Comparison of ENCODE assay signal across 17 cellular contexts in genomic region chr14:55611859-55612258, GRCh38. TPM values are rescaled to one million over a fixed set of nuclear protein-coding genes. Genes with fewer than 3 reads are reported as not detected.
DNase-seq lines count a peak whose midpoint lies in the region; ATAC-seq and TF ChIP-seq lines count a peak whose summit lies in the region.
"Had no signal": no experiment of that assay in that cellular context is flagged by ENCODE, and none has a peak within 500 bp of the region (broad histone marks: within the 10 kb centered on the region; RNA-seq: fewer than 3 reads in every experiment).

No MANE protein-coding gene starts in this region.

- H3K9me3 Mint-ChIP-seq in CD4-positive, CD25-positive, alpha-beta regulatory T cell, result peaks cover 0 to 3% (median 0%) of the 10 kb centered on the region in 7 donors
- H3K9me3 Mint-ChIP-seq in WTC11 (no peaks in the 10 kb centered on the region), osteocyte (ENCODE audit: unreplicated experiment) (no peaks in the 10 kb centered on the region)
- no peaks in the 10 kb centered on the region for H3K9me3 Mint-ChIP-seq in activated CD4-positive, alpha-beta T cell treated with anti-CD3 and anti-CD28 coated beads, Interleukin-2, amount 10 ng/mL, durations not matched to agents 7 days and 5 days

- peak overlapping the region in 2 of 3 donors; percentile 24 to 29 for H3K27ac Mint-ChIP-seq in CD4-positive, CD25-positive, alpha-beta regulatory T cell
- H3K27ac Mint-ChIP-seq in WTC11, result peak overlapping the region; percentile 85
- H3K27ac Mint-ChIP-seq in osteocyte (ENCODE audit: unreplicated experiment), result peak overlapping the region; percentile 45
- no peak overlapping the region for H3K27ac Mint-ChIP-seq in activated CD4-positive, alpha-beta T cell treated with anti-CD3 and anti-CD28 coated beads, Interleukin-2, amount 10 ng/mL, durations not matched to agents 7 days and 5 days

- DNase-seq in CD4-positive, CD25-positive, alpha-beta regulatory T cell, result no peak
- DNase-seq in HEK293T (ENCODE audit: extremely low spot score), result no peak
- DNase-seq in WTC11 (ENCODE audit: low spot score), result no peak
- DNase-seq in osteocyte (ENCODE audit: extremely low spot score, unreplicated experiment), result no peak
- no peak for DNase-seq in activated CD4-positive, alpha-beta T cell treated with anti-CD3 and anti-CD28 coated beads for 1 hour
- DNase-seq in NCI-H524 treated with DMSO at 0.1 percent for 48 hours (lab: John Stamatoyannopoulos, UW), result no peak
- no peak for DNase-seq in activated CD4-positive, alpha-beta T cell treated with anti-CD3 and anti-CD28 coated beads, Interleukin-2, amount 10 ng/mL, durations not matched to agents 7 days and 5 days
- DNase-seq: BE2C, DMS 273 treated with DMSO at 0.1 percent for 48 hours, NCI-H1436 treated with DMSO at 0.1 percent for 48 hours, NCI-H2081 treated with DMSO at 0.1 percent for 48 hours, NCI-H226, NCI-H526 treated with DMSO at 0.1 percent for 48 hours, Peyer's patch, Right ventricle myocardium superior had no signal

- no peaks in the 10 kb centered on the region for H3K4me1 ChIP-seq in CD4-positive, CD25-positive, alpha-beta regulatory T cell (ENCODE audit: control insufficient read depth, insufficient read depth, low read length, poor library complexity, severe bottlenecking)
- H3K4me1 ChIP-seq: BE2C, Peyer's patch had no signal

- no peaks in the 10 kb centered on the region for H3K27me3 ChIP-seq in CD4-positive, CD25-positive, alpha-beta regulatory T cell (ENCODE audit: control insufficient read depth, insufficient read depth, low read length)
- H3K27me3 ChIP-seq: BE2C, Peyer's patch had no signal

- H3K36me3 Mint-ChIP-seq in CD4-positive, CD25-positive, alpha-beta regulatory T cell, result peaks cover 42% of the 10 kb centered on the region
- H3K36me3 Mint-ChIP-seq in WTC11 (peaks cover 41% of the 10 kb centered on the region), osteocyte (ENCODE audit: unreplicated experiment) (peaks cover 21% of the 10 kb centered on the region)
- peaks cover 44% of the 10 kb centered on the region for H3K36me3 Mint-ChIP-seq in activated CD4-positive, alpha-beta T cell treated with anti-CD3 and anti-CD28 coated beads, Interleukin-2, amount 10 ng/mL, durations not matched to agents 7 days and 5 days (ENCODE audit: low read depth)

- peak overlapping the region in 1 of 4 donors; percentile 3 for H3K4me3 Mint-ChIP-seq in CD4-positive, CD25-positive, alpha-beta regulatory T cell
- H3K4me3 Mint-ChIP-seq in WTC11, result no peak overlapping the region
- no peak overlapping the region for H3K4me3 Mint-ChIP-seq in osteocyte (ENCODE audit: unreplicated experiment)
- no peak overlapping the region for H3K4me3 Mint-ChIP-seq in activated CD4-positive, alpha-beta T cell treated with anti-CD3 and anti-CD28 coated beads, Interleukin-2, amount 10 ng/mL, durations not matched to agents 7 days and 5 days
- H3K4me3 Mint-ChIP-seq: IgD-negative memory B cell had no signal

- no peak for ATAC-seq in CD4-positive, CD25-positive, alpha-beta regulatory T cell (ENCODE audit: low read depth in 2 of 2)
- ATAC-seq in WTC11, result no peak
- ATAC-seq: SK-N-SH treated with all-trans-retinoic acid at 6 μM for 48 hours had no signal

- CTCF ChIA-PET in HEK293T (lab: Yijun Ruan, JAX) (interaction anchor here (0.5 kb wide), 1 partner anchor 9 kb away, joined by 3 read pairs; no protein-coding TSS in a partner anchor), WTC11 (lab: Charles Lee) (no interaction called here)
- CTCF ChIA-PET in activated CD4-positive, alpha-beta T cell treated with anti-CD3 and anti-CD28 coated beads, Interleukin-2, amount 10 ng/mL, durations not matched to agents 7 days and 5 days (lab: Charles Lee), result no interaction called here

- POLR2A ChIA-PET in HEK293T (lab: Yijun Ruan, JAX), result no interaction called here
- POLR2A ChIA-PET in WTC11 (lab: Charles Lee), result no interaction called here
- POLR2A ChIA-PET in activated CD4-positive, alpha-beta T cell treated with anti-CD3 and anti-CD28 coated beads, Interleukin-2, amount 10 ng/mL, durations not matched to agents 7 days and 5 days (lab: Charles Lee), result no interaction called here

- TF ChIP-seq CTCF in WTC11 (IDR thresholded peaks at IDR 0.05) (no peak), osteocyte (IDR thresholded peaks at IDR 0.05) (no peak)

- peaks cover 25 to 48% (median 39%) of the 10 kb centered on the region in 4 donors for H3K4me1 Mint-ChIP-seq in CD4-positive, CD25-positive, alpha-beta regulatory T cell
- H3K4me1 Mint-ChIP-seq in WTC11 (peaks cover 42% of the 10 kb centered on the region), osteocyte (ENCODE audit: unreplicated experiment) (peaks cover 26% of the 10 kb centered on the region)
- peaks cover 5% of the 10 kb centered on the region for H3K4me1 Mint-ChIP-seq in activated CD4-positive, alpha-beta T cell treated with anti-CD3 and anti-CD28 coated beads, Interleukin-2, amount 10 ng/mL, durations not matched to agents 7 days and 5 days

- H3K27me3 Mint-ChIP-seq in CD4-positive, CD25-positive, alpha-beta regulatory T cell, result no peaks in the 10 kb centered on the region
- H3K27me3 Mint-ChIP-seq in WTC11 (ENCODE audit: low read depth) (no peaks in the 10 kb centered on the region), osteocyte (ENCODE audit: unreplicated experiment) (no peaks in the 10 kb centered on the region)
- no peaks in the 10 kb centered on the region for H3K27me3 Mint-ChIP-seq in activated CD4-positive, alpha-beta T cell treated with anti-CD3 and anti-CD28 coated beads, Interleukin-2, amount 10 ng/mL, durations not matched to agents 7 days and 5 days
- H3K27me3 Mint-ChIP-seq: IgD-negative memory B cell had no signal

- peaks cover 36% of the 10 kb centered on the region for H3K36me3 ChIP-seq in CD4-positive, CD25-positive, alpha-beta regulatory T cell (ENCODE audit: control insufficient read depth, insufficient read depth, low read length)

- no peaks in the 10 kb centered on the region for H3K9me3 ChIP-seq in CD4-positive, CD25-positive, alpha-beta regulatory T cell (ENCODE audit: control insufficient read depth in 2 of 2, low read length in 2 of 2)
- H3K9me3 ChIP-seq: BE2C, Peyer's patch had no signal

- no peak overlapping the region for H3K4me3 ChIP-seq in CD4-positive, CD25-positive, alpha-beta regulatory T cell (ENCODE audit: low read depth, low read length)
- H3K4me3 ChIP-seq: Peyer's patch had no signal

- H3K27ac ChIP-seq in CD4-positive, CD25-positive, alpha-beta regulatory T cell (ENCODE audit: insufficient read depth, low read length, poor library complexity, severe bottlenecking), result no peak overlapping the region
- H3K27ac ChIP-seq: Peyer's patch had no signal

TF ChIP-seq in HEK293T, 16 proteins besides CTCF, POLR2A, EP300 and RAD21:
- TF ChIP-seq ZNF384 (IDR thresholded peaks at IDR 0.05), result 0 out of 2 replicates have a peak, but pooled peaks have one; percentile 15
- TF ChIP-seq ARNT (IDR thresholded peaks at IDR 0.05), result no peak
- TF ChIP-seq LEF1 (IDR thresholded peaks at IDR 0.05; ENCODE audit: borderline replicate concordance), result no peak

TF ChIP-seq in WTC11, 78 proteins besides CTCF, POLR2A, EP300 and RAD21 (continues in another document):
- TF ChIP-seq ZNF263 (CRISPR knock-in tag; IDR thresholded peaks at IDR 0.05; ENCODE audit: low read depth), result no peak
- TF ChIP-seq, protein P1, sequence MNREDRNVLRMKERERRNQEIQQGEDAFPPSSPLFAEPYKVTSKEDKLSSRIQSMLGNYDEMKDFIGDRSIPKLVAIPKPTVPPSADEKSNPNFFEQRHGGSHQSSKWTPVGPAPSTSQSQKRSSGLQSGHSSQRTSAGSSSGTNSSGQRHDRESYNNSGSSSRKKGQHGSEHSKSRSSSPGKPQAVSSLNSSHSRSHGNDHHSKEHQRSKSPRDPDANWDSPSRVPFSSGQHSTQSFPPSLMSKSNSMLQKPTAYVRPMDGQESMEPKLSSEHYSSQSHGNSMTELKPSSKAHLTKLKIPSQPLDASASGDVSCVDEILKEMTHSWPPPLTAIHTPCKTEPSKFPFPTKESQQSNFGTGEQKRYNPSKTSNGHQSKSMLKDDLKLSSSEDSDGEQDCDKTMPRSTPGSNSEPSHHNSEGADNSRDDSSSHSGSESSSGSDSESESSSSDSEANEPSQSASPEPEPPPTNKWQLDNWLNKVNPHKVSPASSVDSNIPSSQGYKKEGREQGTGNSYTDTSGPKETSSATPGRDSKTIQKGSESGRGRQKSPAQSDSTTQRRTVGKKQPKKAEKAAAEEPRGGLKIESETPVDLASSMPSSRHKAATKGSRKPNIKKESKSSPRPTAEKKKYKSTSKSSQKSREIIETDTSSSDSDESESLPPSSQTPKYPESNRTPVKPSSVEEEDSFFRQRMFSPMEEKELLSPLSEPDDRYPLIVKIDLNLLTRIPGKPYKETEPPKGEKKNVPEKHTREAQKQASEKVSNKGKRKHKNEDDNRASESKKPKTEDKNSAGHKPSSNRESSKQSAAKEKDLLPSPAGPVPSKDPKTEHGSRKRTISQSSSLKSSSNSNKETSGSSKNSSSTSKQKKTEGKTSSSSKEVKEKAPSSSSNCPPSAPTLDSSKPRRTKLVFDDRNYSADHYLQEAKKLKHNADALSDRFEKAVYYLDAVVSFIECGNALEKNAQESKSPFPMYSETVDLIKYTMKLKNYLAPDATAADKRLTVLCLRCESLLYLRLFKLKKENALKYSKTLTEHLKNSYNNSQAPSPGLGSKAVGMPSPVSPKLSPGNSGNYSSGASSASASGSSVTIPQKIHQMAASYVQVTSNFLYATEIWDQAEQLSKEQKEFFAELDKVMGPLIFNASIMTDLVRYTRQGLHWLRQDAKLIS (CRISPR knock-in tag; IDR thresholded peaks at IDR 0.05; ENCODE audit: borderline replicate concordance), result no peak
- TF ChIP-seq TCF7 (CRISPR knock-in tag; IDR thresholded peaks at IDR 0.05; ENCODE audit: low read depth), result no peak
- TF ChIP-seq IRF2 (CRISPR knock-in tag; IDR thresholded peaks at IDR 0.05; ENCODE audit: borderline replicate concordance, low read depth), result no peak

RNA-seq across cellular contexts. Expression of gene KTN1, which starts 31.9 kb away (rescaled TPM):
- 86.5 TPM for total RNA-seq in CD4-positive, CD25-positive, alpha-beta regulatory T cell
- polyA plus RNA-seq in CD4-positive, CD25-positive, alpha-beta regulatory T cell, result 10 to 100 TPM in 3 of 4 donors, 1 to 10 TPM in 1; 6.9 to 21.1 (median 17.3) TPM
- total RNA-seq in WTC11 (2021) (122 to 125 TPM (median 123 TPM) in 3 replicates), osteocyte (138 and 146 TPM in 2 replicates)
- total RNA-seq in activated CD4-positive, alpha-beta T cell treated with anti-CD3 and anti-CD28 coated beads, Interleukin-2, amount 10 ng/mL, durations not matched to agents 7 days and 5 days, result 10 to 100 TPM; 85.8 to 93.3 TPM
